ENCODE assay signal across 8 cellular contexts in the genomic region with DNA sequence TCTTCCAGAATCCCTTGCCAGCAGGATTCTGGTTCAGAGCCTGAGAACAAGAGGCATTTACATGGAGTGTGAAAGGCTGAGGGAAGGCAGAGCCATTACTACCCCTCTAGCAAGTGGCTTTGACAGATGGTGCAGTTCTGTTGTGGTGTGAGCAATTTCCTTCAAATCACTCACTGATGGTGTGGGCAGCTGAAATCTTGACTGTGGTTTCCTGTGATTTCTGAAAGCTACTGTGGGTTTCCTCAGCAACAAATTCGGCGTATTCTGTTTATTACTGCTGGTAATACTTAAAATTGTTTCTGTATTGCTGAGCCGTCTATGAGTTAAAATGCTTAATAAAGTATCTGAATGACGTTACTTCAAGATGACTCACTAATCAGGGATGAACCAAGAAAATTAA.
DNase-seq lines count a peak whose midpoint lies in the region; ATAC-seq, FAIRE-seq and TF ChIP-seq lines count a peak whose summit lies in the region.

No MANE protein-coding gene starts in this region.

- H3K27me3 Mint-ChIP-seq in activated naive CD8-positive, alpha-beta T cell treated with anti-CD3 and anti-CD28 coated beads, Interleukin-2, amount 50 U/mL, for 24 hours = peaks cover 9% of the 10 kb centered on the region
- H3K27me3 Mint-ChIP-seq in activated naive CD8-positive, alpha-beta T cell treated with anti-CD3 and anti-CD28 coated beads for 36 hours = peaks cover 5% of the 10 kb centered on the region

- H3K4me1 ChIP-seq in smooth muscle cell (ENCODE audit: low read depth) (no peaks in the 10 kb centered on the region), tibial artery (peaks cover 0 to 25% (median 5%) of the 10 kb centered on the region in 4 donors), ovary (ENCODE audit: insufficient read depth) (no peaks in the 10 kb centered on the region)

- no peak for DNase-seq in activated naive CD8-positive, alpha-beta T cell treated with anti-CD3 and anti-CD28 coated beads, Interleukin-2, amount 50 U/mL, for 24 hours
- no peak for DNase-seq in activated naive CD8-positive, alpha-beta T cell treated with anti-CD3 and anti-CD28 coated beads for 36 hours
- DNase-seq in HTR-8/SVneo (ENCODE audit: insufficient read length, low spot score) (peak; percentile 14), astrocyte of the spinal cord (ENCODE audit: low read depth, low spot score) (peak; percentile 95), smooth muscle cell (lab: John Stamatoyannopoulos, UW; ENCODE audit: unreplicated experiment) (peak; percentile 3), tibial artery (no peak), ovary (no peak), NCI-H526 treated with DMSO at 0.1 percent for 48 hours (lab: John Stamatoyannopoulos, UW) (no peak)

- no peak overlapping the region for H3K9ac ChIP-seq in smooth muscle cell (ENCODE audit: low read depth)

- WGBS in smooth muscle cell (ENCODE audit: low lambda C conversion rate) = 13% methylated on average over 4 of the region's 4 CpGs
- 54 to 67% (median 56%) methylated on average over 4 of the region's 4 CpGs for WGBS in ovary, 3 donors

- H3K36me3 Mint-ChIP-seq in activated naive CD8-positive, alpha-beta T cell treated with anti-CD3 and anti-CD28 coated beads, Interleukin-2, amount 50 U/mL, for 24 hours (ENCODE audit: low read depth) = no peaks in the 10 kb centered on the region
- no peaks in the 10 kb centered on the region for H3K36me3 Mint-ChIP-seq in activated naive CD8-positive, alpha-beta T cell treated with anti-CD3 and anti-CD28 coated beads for 36 hours

- H3K4me1 Mint-ChIP-seq in activated naive CD8-positive, alpha-beta T cell treated with anti-CD3 and anti-CD28 coated beads, Interleukin-2, amount 50 U/mL, for 24 hours = peaks cover 6% of the 10 kb centered on the region
- peaks cover 7% of the 10 kb centered on the region for H3K4me1 Mint-ChIP-seq in activated naive CD8-positive, alpha-beta T cell treated with anti-CD3 and anti-CD28 coated beads for 36 hours

- no peak for TF ChIP-seq EP300 in ovary (IDR thresholded peaks at IDR 0.05)

- in situ Hi-C loops in astrocyte of the spinal cord (cut with HindIII; ENCODE audit: low sequenced_read_pairs) = no loop called here

- H3K9me3 ChIP-seq in smooth muscle cell (replicated peaks; ENCODE audit: low read depth) = no peaks in the 10 kb centered on the region
- H3K9me3 ChIP-seq in tibial artery = no peaks in the 10 kb centered on the region
- H3K9me3 ChIP-seq in ovary = no peaks in the 10 kb centered on the region

- H3F3A ChIP-seq in smooth muscle cell (ENCODE audit: low read depth) = no peaks in the 10 kb centered on the region

- no peak overlapping the region for H2AFZ ChIP-seq in smooth muscle cell (ENCODE audit: low read depth)

- H3K4me3 ChIP-seq in astrocyte of the spinal cord (ENCODE audit: low read depth, low read length) = no peak overlapping the region
- H3K4me3 ChIP-seq in smooth muscle cell = no peak overlapping the region
- H3K4me3 ChIP-seq in tibial artery = no peak overlapping the region
- H3K4me3 ChIP-seq in ovary = no peak overlapping the region

- peak; percentile 52 for ATAC-seq in activated naive CD8-positive, alpha-beta T cell treated with anti-CD3 and anti-CD28 coated beads, Interleukin-2, amount 50 U/mL, for 24 hours

- no peak overlapping the region for H3K4me3 Mint-ChIP-seq in activated naive CD8-positive, alpha-beta T cell treated with anti-CD3 and anti-CD28 coated beads, Interleukin-2, amount 50 U/mL, for 24 hours
- H3K4me3 Mint-ChIP-seq in activated naive CD8-positive, alpha-beta T cell treated with anti-CD3 and anti-CD28 coated beads for 36 hours = no peak overlapping the region

- H3K4me2 ChIP-seq in smooth muscle cell = peak overlapping the region; percentile 27

- H3K27ac Mint-ChIP-seq in activated naive CD8-positive, alpha-beta T cell treated with anti-CD3 and anti-CD28 coated beads, Interleukin-2, amount 50 U/mL, for 24 hours = no peak overlapping the region
- no peak overlapping the region for H3K27ac Mint-ChIP-seq in activated naive CD8-positive, alpha-beta T cell treated with anti-CD3 and anti-CD28 coated beads for 36 hours

- H3K27me3 ChIP-seq in smooth muscle cell (ENCODE audit: low read depth) = no peaks in the 10 kb centered on the region
- H3K27me3 ChIP-seq in tibial artery = no peaks in the 10 kb centered on the region
- no peaks in the 10 kb centered on the region for H3K27me3 ChIP-seq in ovary

- TF ChIP-seq CTCF in astrocyte of the spinal cord (IDR thresholded peaks at IDR 0.05; ENCODE audit: low read depth, low read length) (no peak), smooth muscle cell (IDR thresholded peaks at IDR 0.05; ENCODE audit: borderline replicate concordance, insufficient read depth, poor library complexity, severe bottlenecking) (no peak), tibial artery (IDR thresholded peaks at IDR 0.05) (no peak), ovary (IDR thresholded peaks at IDR 0.05) (no peak)

- H3K27ac ChIP-seq in smooth muscle cell (ENCODE audit: low read depth) (peak overlapping the region; percentile 26), tibial artery (no peak overlapping the region), ovary (no peak overlapping the region)

- peak; percentile 49 for FAIRE-seq in HTR-8/SVneo (lab: Jason Lieb, UNC)

- no peaks in the 10 kb centered on the region for H3K36me3 ChIP-seq in smooth muscle cell (ENCODE audit: low read depth)
- no peaks in the 10 kb centered on the region for H3K36me3 ChIP-seq in tibial artery
- H3K36me3 ChIP-seq in ovary = no peaks in the 10 kb centered on the region

- intact Hi-C loops in tibial artery (cut with DNase I; ENCODE audit: low total_unique reads) (loop anchor here (2.0 kb wide), 1 partner anchor 59 kb away; no protein-coding TSS in a partner anchor), ovary (cut with DNase I) (no loop called here)

- H3K79me2 ChIP-seq in smooth muscle cell (ENCODE audit: low read depth) = no peaks in the 10 kb centered on the region

- H3K9me3 Mint-ChIP-seq in activated naive CD8-positive, alpha-beta T cell treated with anti-CD3 and anti-CD28 coated beads, Interleukin-2, amount 50 U/mL, for 24 hours = peaks cover 7% of the 10 kb centered on the region
- H3K9me3 Mint-ChIP-seq in activated naive CD8-positive, alpha-beta T cell treated with anti-CD3 and anti-CD28 coated beads for 36 hours = peaks cover 2% of the 10 kb centered on the region

- TF ChIP-seq POLR2A in ovary (IDR thresholded peaks at IDR 0.05) = no peak

- no peaks in the 10 kb centered on the region for H4K20me1 ChIP-seq in smooth muscle cell (ENCODE audit: low read depth)

Comparison
In these comparisons a context has a peak if more than half of its experiments do, and no peak if none do; other contexts are left out.
1. DNase-seq: peak in HTR-8/SVneo (single experiment), astrocyte of the spinal cord (single experiment) and smooth muscle cell (single experiment); none in activated naive CD8-positive, alpha-beta T cell treated with anti-CD3 and anti-CD28 coated beads, Interleukin-2, amount 50 U/mL, for 24 hours (single experiment), activated naive CD8-positive, alpha-beta T cell treated with anti-CD3 and anti-CD28 coated beads for 36 hours (single experiment), tibial artery (0 of 2), ovary (0 of 5) and NCI-H526 treated with DMSO at 0.1 percent for 48 hours (single experiment).